Comparison of ENCODE assay signal across 36 cellular contexts in genomic region chr3:52259448-52259847, GRCh38. TPM values are rescaled to one million over a fixed set of nuclear protein-coding genes. Genes with fewer than 3 reads are reported as not detected.
DNase-seq lines count a peak whose midpoint lies in the region; ATAC-seq and TF ChIP-seq lines count a peak whose summit lies in the region.
"Had no signal": no experiment of that assay in that cellular context is flagged by ENCODE, and none has a peak within 500 bp of the region (broad histone marks: within the 10 kb centered on the region; RNA-seq: fewer than 3 reads in every experiment).

No MANE protein-coding gene starts in this region.

- no peaks in the 10 kb centered on the region for H3K4me1 ChIP-seq in HAP-1
- H3K4me1 ChIP-seq: gastrocnemius medialis had no signal

- no peak for DNase-seq in activated naive CD4-positive, alpha-beta T cell treated with anti-CD3 and anti-CD28 coated beads for 36 hours
- DNase-seq in activated naive CD4-positive, alpha-beta T cell treated with anti-CD3 and anti-CD28 coated beads, Interleukin-2, amount 50 U/mL, for 16 hours = no peak
- DNase-seq in T-cell = no peak
- DNase-seq in activated naive CD8-positive, alpha-beta T cell treated with anti-CD3 and anti-CD28 coated beads, Interleukin-2, amount 50 U/mL, for 24 hours = no peak
- no peak for DNase-seq in type B pancreatic cell (ENCODE audit: extremely low spot score, unreplicated experiment)
- DNase-seq in coronary artery (ENCODE audit: low spot score) = no peak
- DNase-seq in HAP-1 (ENCODE audit: low spot score in 2 of 2) = no peak
- no peak for DNase-seq in cerebellum (ENCODE audit: low spot score)
- DNase-seq: activated CD4-positive, alpha-beta T cell treated with anti-CD3 and anti-CD28 coated beads, Interleukin-2, amount 50 U/mL, for 4 hours; activated CD4-positive, CD25-positive, alpha-beta regulatory T cell; activated CD8-positive, alpha-beta memory T cell treated with anti-CD3 and anti-CD28 coated beads, Interleukin-2, amount 50 U/mL, for 48 hours; activated gamma-delta T cell; AML-193; amygdala; brain microvascular endothelial cell; cerebellar nuclear complex; DMS 273 treated with DMSO at 0.1 percent for 48 hours; dorsolateral prefrontal cortex; gastrocnemius medialis; hypothalamus; left cardiac atrium; mammary epithelial cell; MG63; NCI-H1930; NCI-H524 treated with DMSO at 0.1 percent for 48 hours; NK-92 treated with Interleukin-12 subunit alpha and Interleukin-12 subunit beta, amount 100 ng/mL, for 24 hours; stimulated activated CD4-positive, alpha-beta T cell treated with anti-CD3 and anti-CD28 coated beads, Interleukin-15, amount 100 ng/mL, for 24 hours; stimulated activated CD4-positive, alpha-beta T cell treated with anti-CD3 and anti-CD28 coated beads, Interleukin-4, amount 100 ng/mL, for 4 hours; T-helper 1 cell; upper lobe of right lung had no signal

- H3K4me3 Mint-ChIP-seq in activated naive CD4-positive, alpha-beta T cell treated with anti-CD3 and anti-CD28 coated beads for 36 hours = no peak overlapping the region
- H3K4me3 Mint-ChIP-seq in T-cell = no peak overlapping the region
- no peak overlapping the region for H3K4me3 Mint-ChIP-seq in activated naive CD8-positive, alpha-beta T cell treated with anti-CD3 and anti-CD28 coated beads, Interleukin-2, amount 50 U/mL, for 24 hours
- H3K4me3 Mint-ChIP-seq in type B pancreatic cell = no peak overlapping the region
- H3K4me3 Mint-ChIP-seq: stimulated activated memory B cell treated with anti-CD40 and anti-IgM and Interleukin-4, amounts not matched to agents 10 μg/mL and 1 μg/mL and 100 μg/mL, for 72 hours had no signal

- peaks cover 92% of the 10 kb centered on the region for H3K36me3 Mint-ChIP-seq in activated naive CD4-positive, alpha-beta T cell treated with anti-CD3 and anti-CD28 coated beads for 36 hours (ENCODE audit: low read depth)
- H3K36me3 Mint-ChIP-seq in T-cell = peaks cover 77% of the 10 kb centered on the region
- peaks cover 90% of the 10 kb centered on the region for H3K36me3 Mint-ChIP-seq in activated naive CD8-positive, alpha-beta T cell treated with anti-CD3 and anti-CD28 coated beads, Interleukin-2, amount 50 U/mL, for 24 hours (ENCODE audit: low read depth)
- peaks cover 50% of the 10 kb centered on the region for H3K36me3 Mint-ChIP-seq in type B pancreatic cell

- H3K36me3 ChIP-seq in HAP-1 (replicated peaks) = peaks cover 89% of the 10 kb centered on the region

- intact Hi-C loops in activated naive CD4-positive, alpha-beta T cell treated with anti-CD3 and anti-CD28 coated beads for 36 hours (cut with micrococcal nuclease) = no loop called here

- no peak overlapping the region for H3K4me3 ChIP-seq in coronary artery
- H3K4me3 ChIP-seq in HAP-1 = no peak overlapping the region
- H3K4me3 ChIP-seq: dorsolateral prefrontal cortex, gastrocnemius medialis, MG63, upper lobe of right lung had no signal

- no peaks in the 10 kb centered on the region for H3K27me3 ChIP-seq in HAP-1 (ENCODE audit: low read depth)
- H3K27me3 ChIP-seq: brain microvascular endothelial cell, dorsolateral prefrontal cortex, gastrocnemius medialis, MG63, upper lobe of right lung had no signal

- H3K4me1 Mint-ChIP-seq in activated naive CD4-positive, alpha-beta T cell treated with anti-CD3 and anti-CD28 coated beads for 36 hours (ENCODE audit: low read depth) = peaks cover 95% of the 10 kb centered on the region
- peaks cover 94 to 95% (median 94%) of the 10 kb centered on the region in 3 donors for H3K4me1 Mint-ChIP-seq in T-cell
- H3K4me1 Mint-ChIP-seq in activated naive CD8-positive, alpha-beta T cell treated with anti-CD3 and anti-CD28 coated beads, Interleukin-2, amount 50 U/mL, for 24 hours = peaks cover 90% of the 10 kb centered on the region
- H3K4me1 Mint-ChIP-seq in type B pancreatic cell (ENCODE audit: unreplicated experiment) = no peaks in the 10 kb centered on the region

- peak overlapping the region; percentile 62 for H3K27ac Mint-ChIP-seq in activated naive CD4-positive, alpha-beta T cell treated with anti-CD3 and anti-CD28 coated beads for 36 hours
- H3K27ac Mint-ChIP-seq in T-cell (peak overlapping the region; percentile 97 to 99), type B pancreatic cell (peak overlapping the region; percentile 61)
- H3K27ac Mint-ChIP-seq in activated naive CD8-positive, alpha-beta T cell treated with anti-CD3 and anti-CD28 coated beads, Interleukin-2, amount 50 U/mL, for 24 hours = peak overlapping the region; percentile 34

- in situ Hi-C loops in HAP-1 (cut with MboI; ENCODE audit: low sequenced_read_pairs) = loop anchor here (25.0 kb wide), 1 partner anchor 428 kb away; the partner anchor contains the start of genes GNL3 and PBRM1

- no peaks in the 10 kb centered on the region for H3K9me3 ChIP-seq in HAP-1
- H3K9me3 ChIP-seq: gastrocnemius medialis, MG63, upper lobe of right lung had no signal

- POLR2A ChIA-PET in T-cell (lab: Charles Lee) = interaction anchor here (0.5 to 1.4 kb wide), 5 partner anchors 10 to 286 kb away, joined by 3 to 6 read pairs (median 5); no protein-coding TSS in a partner anchor

- TF ChIP-seq CTCF in type B pancreatic cell (conservative IDR thresholded peaks at IDR 0.05) (no peak), coronary artery (IDR thresholded peaks at IDR 0.05) (no peak)

- no peak overlapping the region for H3K27ac ChIP-seq in coronary artery
- H3K27ac ChIP-seq: brain microvascular endothelial cell, gastrocnemius medialis, HL-60, KMS-11, upper lobe of right lung had no signal

- CTCF ChIA-PET in activated naive CD4-positive, alpha-beta T cell treated with anti-CD3 and anti-CD28 coated beads for 36 hours (lab: Charles Lee) = interaction anchor here (1.2 to 4.3 kb wide), 5 partner anchors 11 to 28 kb away, joined by 3 to 17 read pairs (median 13); partner anchors contain the start of gene WDR82
- CTCF ChIA-PET in T-cell (lab: Charles Lee) = interaction anchor here in 1 of 2 donors (0.8 to 2.4 kb wide), 4 partner anchors 18 to 80 kb away, joined by 3 to 11 read pairs (median 4); no protein-coding TSS in a partner anchor

- no peak for ATAC-seq in T-cell (replicated peaks in 1 of 4)
- ATAC-seq in activated naive CD8-positive, alpha-beta T cell treated with anti-CD3 and anti-CD28 coated beads, Interleukin-2, amount 50 U/mL, for 24 hours = no peak
- ATAC-seq: gastrocnemius medialis; left cardiac atrium; stimulated activated memory B cell treated with anti-CD40 and anti-IgM and Interleukin-4, amounts not matched to agents 10 μg/mL and 1 μg/mL and 100 μg/mL, for 72 hours; upper lobe of right lung had no signal

- no peaks in the 10 kb centered on the region for H3K27me3 Mint-ChIP-seq in activated naive CD4-positive, alpha-beta T cell treated with anti-CD3 and anti-CD28 coated beads for 36 hours (ENCODE audit: low read depth)
- H3K27me3 Mint-ChIP-seq in T-cell = no peaks in the 10 kb centered on the region
- no peaks in the 10 kb centered on the region for H3K27me3 Mint-ChIP-seq in activated naive CD8-positive, alpha-beta T cell treated with anti-CD3 and anti-CD28 coated beads, Interleukin-2, amount 50 U/mL, for 24 hours
- H3K27me3 Mint-ChIP-seq in type B pancreatic cell = no peaks in the 10 kb centered on the region
- H3K27me3 Mint-ChIP-seq: stimulated activated memory B cell treated with anti-CD40 and anti-IgM and Interleukin-4, amounts not matched to agents 10 μg/mL and 1 μg/mL and 100 μg/mL, for 72 hours had no signal

- no peaks in the 10 kb centered on the region for H3K9me3 Mint-ChIP-seq in activated naive CD4-positive, alpha-beta T cell treated with anti-CD3 and anti-CD28 coated beads for 36 hours
- H3K9me3 Mint-ChIP-seq in T-cell = no peaks in the 10 kb centered on the region
- H3K9me3 Mint-ChIP-seq in activated naive CD8-positive, alpha-beta T cell treated with anti-CD3 and anti-CD28 coated beads, Interleukin-2, amount 50 U/mL, for 24 hours = no peaks in the 10 kb centered on the region
- H3K9me3 Mint-ChIP-seq in type B pancreatic cell = no peaks in the 10 kb centered on the region
- H3K9me3 Mint-ChIP-seq: stimulated activated memory B cell treated with anti-CD40 and anti-IgM and Interleukin-4, amounts not matched to agents 10 μg/mL and 1 μg/mL and 100 μg/mL, for 72 hours had no signal

RNA-seq across cellular contexts. Expression of gene PPM1M, which starts 13.9 kb away (rescaled TPM):
- total RNA-seq in activated naive CD4-positive, alpha-beta T cell treated with anti-CD3 and anti-CD28 coated beads for 36 hours = 100 to 1,000 TPM; 107 to 108 TPM
- total RNA-seq in T-cell (10 to 100 TPM; 63.4 to 78.1 (median 73.4) TPM), type B pancreatic cell (ENCODE audit: low replicate concordance) (5.2 and 8.0 TPM in 2 replicates), cerebellum (3.1 TPM)

RNA-seq across cellular contexts. Expression of gene WDR82, which starts 19.0 kb away (rescaled TPM):
- total RNA-seq in activated naive CD4-positive, alpha-beta T cell treated with anti-CD3 and anti-CD28 coated beads for 36 hours = 100 to 1,000 TPM; 176 to 177 TPM
- total RNA-seq in T-cell (100 to 1,000 TPM; 119 to 159 (median 154) TPM), type B pancreatic cell (ENCODE audit: low replicate concordance) (74.2 and 96.8 TPM in 2 replicates), cerebellum (117 TPM)

RNA-seq across cellular contexts. Expression of gene TWF2, which starts 20.5 kb away (rescaled TPM):
- 10 to 100 TPM; 89.1 to 91.3 TPM for total RNA-seq in activated naive CD4-positive, alpha-beta T cell treated with anti-CD3 and anti-CD28 coated beads for 36 hours
- total RNA-seq in T-cell (10 to 100 TPM; 49.8 to 99.9 (median 88.3) TPM), type B pancreatic cell (ENCODE audit: low replicate concordance) (33.7 and 39.3 TPM in 2 replicates), cerebellum (15.1 TPM)

RNA-seq across cellular contexts. Expression of gene GLYCTK, which starts 28.2 kb away (rescaled TPM):
- 10 to 100 TPM; 25.9 to 27.7 TPM for total RNA-seq in activated naive CD4-positive, alpha-beta T cell treated with anti-CD3 and anti-CD28 coated beads for 36 hours
- 10 to 100 TPM; 36.7 to 42.5 (median 37.5) TPM for total RNA-seq in T-cell
- 29.7 and 50.5 TPM in 2 replicates for total RNA-seq in type B pancreatic cell (ENCODE audit: low replicate concordance)
- 4.0 TPM for total RNA-seq in cerebellum

RNA-seq across cellular contexts. Expression of gene TLR9, which starts 34.0 kb away (rescaled TPM):
- total RNA-seq in activated naive CD4-positive, alpha-beta T cell treated with anti-CD3 and anti-CD28 coated beads for 36 hours = under 1 TPM; 0.62 to 0.89 TPM
- total RNA-seq in T-cell = 1 to 10 TPM in 3 of 5 donors, under 1 TPM in 1, not detected in 1; 0.54 to 2.9 (median 2.1) TPM
- total RNA-seq in type B pancreatic cell (ENCODE audit: low replicate concordance) = 0.22 TPM in 1 of 2 replicates, not detected in the other
- total RNA-seq in cerebellum = 0.09 TPM
- total RNA-seq: H1, mammary epithelial cell, osteocyte, SK-MEL-5 had no signal

Comparison
In these comparisons a context has a peak if more than half of its experiments do, and no peak if none do; other contexts are left out.
1. H3K27ac Mint-ChIP-seq: peak in every context shown above with its lines; median percentile 98 in T-cell; 62 in activated naive CD4-positive, alpha-beta T cell treated with anti-CD3 and anti-CD28 coated beads for 36 hours; 61 in type B pancreatic cell; 34 in activated naive CD8-positive, alpha-beta T cell treated with anti-CD3 and anti-CD28 coated beads, Interleukin-2, amount 50 U/mL, for 24 hours.